ENCODE assay signal across 19 cellular contexts in genomic region chr9:131013015-131013755, GRCh38. TPM values are rescaled to one million over a fixed set of nuclear protein-coding genes. Genes with fewer than 3 reads are reported as not detected.
"Had no signal": no experiment of that assay in that cellular context is flagged by ENCODE, and none has a peak within 500 bp of the region (broad histone marks: within the 10 kb centered on the region; RNA-seq: fewer than 3 reads in every experiment).

No MANE protein-coding gene starts in this region.

- H3K4me3 ChIP-seq: lung, right atrium auricular region, upper lobe of right lung had no signal

- H3K9me3 ChIP-seq: right atrium auricular region, upper lobe of right lung had no signal

- H3K27ac ChIP-seq: epithelial cell of prostate, right atrium auricular region, upper lobe of right lung had no signal

- H3K27ac Mint-ChIP-seq: activated CD8-positive, alpha-beta T cell treated with anti-CD3 and anti-CD28 coated beads for 36 hours; activated naive CD8-positive, alpha-beta T cell treated with anti-CD3 and anti-CD28 coated beads for 36 hours; activated T-helper 17 cell treated with anti-CD3 and anti-CD28 coated beads, Interleukin-2, amount 50 U/mL, for 72 hours; natural killer cell treated with Interleukin-12 subunit alpha and Interleukin-12 subunit beta and Interleukin-15 and Interleukin-18, amount 100 ng/mL, for 72 hours; progenitor cell of endocrine pancreas had no signal

- H3K9me3 Mint-ChIP-seq: activated CD8-positive, alpha-beta T cell treated with anti-CD3 and anti-CD28 coated beads for 36 hours; activated naive CD8-positive, alpha-beta T cell treated with anti-CD3 and anti-CD28 coated beads for 36 hours; activated T-helper 17 cell treated with anti-CD3 and anti-CD28 coated beads, Interleukin-2, amount 50 U/mL, for 72 hours; mesothelial cell of epicardium; natural killer cell treated with Interleukin-12 subunit alpha and Interleukin-12 subunit beta and Interleukin-15 and Interleukin-18, amount 100 ng/mL, for 72 hours; stimulated activated naive CD8-positive, alpha-beta T cell treated with anti-CD3 and anti-CD28 coated beads, Interleukin-15, amount 100 ng/mL, for 72 hours had no signal

- DNase-seq: activated CD4-positive, alpha-beta T cell treated with anti-CD3 and anti-CD28 coated beads for 48 hours; activated CD4-positive, CD25-positive, alpha-beta regulatory T cell; activated CD8-positive, alpha-beta T cell treated with anti-CD3 and anti-CD28 coated beads for 36 hours; activated naive CD4-positive, alpha-beta T cell; activated naive CD8-positive, alpha-beta T cell treated with anti-CD3 and anti-CD28 coated beads for 36 hours; activated T-cell treated with anti-CD3 and anti-CD28 coated beads, Interleukin-2, amount 50 U/mL, for 1 hour; amygdala; caudate nucleus; left colon; occipital lobe; stimulated activated naive CD8-positive, alpha-beta T cell treated with anti-CD3 and anti-CD28 coated beads, Interleukin-15, amount 100 ng/mL, for 72 hours; upper lobe of right lung had no signal

- ATAC-seq: activated CD8-positive, alpha-beta T cell treated with anti-CD3 and anti-CD28 coated beads for 36 hours; activated T-helper 17 cell treated with anti-CD3 and anti-CD28 coated beads, Interleukin-2, amount 50 U/mL, for 72 hours; left colon had no signal

- H3K4me3 Mint-ChIP-seq: activated CD8-positive, alpha-beta T cell treated with anti-CD3 and anti-CD28 coated beads for 36 hours; activated naive CD8-positive, alpha-beta T cell treated with anti-CD3 and anti-CD28 coated beads for 36 hours; activated T-helper 17 cell treated with anti-CD3 and anti-CD28 coated beads, Interleukin-2, amount 50 U/mL, for 72 hours; natural killer cell treated with Interleukin-12 subunit alpha and Interleukin-12 subunit beta and Interleukin-15 and Interleukin-18, amount 100 ng/mL, for 72 hours; stimulated activated naive CD8-positive, alpha-beta T cell treated with anti-CD3 and anti-CD28 coated beads, Interleukin-15, amount 100 ng/mL, for 72 hours had no signal

- H3K36me3 Mint-ChIP-seq: activated naive CD8-positive, alpha-beta T cell treated with anti-CD3 and anti-CD28 coated beads for 36 hours; mesothelial cell of epicardium; natural killer cell treated with Interleukin-12 subunit alpha and Interleukin-12 subunit beta and Interleukin-15 and Interleukin-18, amount 100 ng/mL, for 72 hours had no signal

- H3K4me1 Mint-ChIP-seq: activated naive CD8-positive, alpha-beta T cell treated with anti-CD3 and anti-CD28 coated beads for 36 hours; activated T-helper 17 cell treated with anti-CD3 and anti-CD28 coated beads, Interleukin-2, amount 50 U/mL, for 72 hours; stimulated activated naive CD8-positive, alpha-beta T cell treated with anti-CD3 and anti-CD28 coated beads, Interleukin-15, amount 100 ng/mL, for 72 hours had no signal

- H3K36me3 ChIP-seq: right atrium auricular region, upper lobe of right lung had no signal

RNA-seq across cellular contexts. Expression of gene LAMC3, which starts 4.2 kb away (rescaled TPM):
- total RNA-seq: natural killer cell treated with Interleukin-12 subunit alpha and Interleukin-12 subunit beta and Interleukin-15 and Interleukin-18, amount 100 ng/mL, for 72 hours had no signal
